27 cellular contexts compared by ENCODE assay signal in the genomic region with DNA sequence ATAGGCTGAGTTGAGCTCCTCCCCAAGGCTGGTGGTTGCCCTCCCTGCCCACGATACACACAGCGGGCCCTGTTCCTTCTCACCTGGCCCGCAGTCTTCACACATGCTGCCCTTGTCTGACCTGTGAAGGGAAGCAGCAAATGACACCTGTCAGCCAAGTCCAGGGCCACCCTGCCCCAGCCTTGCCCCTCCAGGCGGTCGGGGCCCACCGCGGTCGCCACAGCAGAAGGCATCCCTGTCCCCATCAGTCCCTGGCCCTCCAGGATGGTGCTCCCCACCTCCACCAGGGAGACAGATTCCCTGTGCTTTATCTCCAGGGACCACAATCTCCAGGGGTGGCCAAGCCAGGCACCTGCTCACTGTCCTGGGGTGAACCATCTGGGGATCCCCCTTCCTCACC.
DNase-seq lines count a peak whose midpoint lies in the region; ATAC-seq, FAIRE-seq and TF ChIP-seq lines count a peak whose summit lies in the region.
"Had no signal": no experiment of that assay in that cellular context is flagged by ENCODE, and none has a peak within 500 bp of the region (broad histone marks: within the 10 kb centered on the region; RNA-seq: fewer than 3 reads in every experiment).

No MANE protein-coding gene starts in this region.

- POLR2A ChIA-PET in H1 (lab: Charles Lee; ENCODE audit: partially characterized antibody) = interaction anchor here (1.0 kb wide), 1 partner anchor 53 kb away, joined by 4 read pairs; no protein-coding TSS in a partner anchor

- no peaks in the 10 kb centered on the region for H3K36me3 Mint-ChIP-seq in natural killer cell
- H3K36me3 Mint-ChIP-seq in natural killer cell treated with Interleukin-12 subunit alpha and Interleukin-12 subunit beta and Interleukin-15 and Interleukin-18, amount 100 ng/mL, for 72 hours = no peaks in the 10 kb centered on the region
- H3K36me3 Mint-ChIP-seq: CD14-positive monocyte had no signal

- no peaks in the 10 kb centered on the region for H3K36me3 ChIP-seq in H1 (ENCODE audit: control insufficient read depth in 2 of 4, insufficient read depth in 4 of 4, low read length in 3 of 4)
- no peaks in the 10 kb centered on the region for H3K36me3 ChIP-seq in upper lobe of right lung
- H3K36me3 ChIP-seq: BE2C; BLaER1 treated with 17β-estradiol and CSF1 and Interleukin-3, amounts not matched to agents 10 nM and 100 nM; HAP-1 had no signal

- peak overlapping the region in 1 of 2 donors; percentile 30 for H3K27ac Mint-ChIP-seq in natural killer cell
- no peak overlapping the region for H3K27ac Mint-ChIP-seq in natural killer cell treated with Interleukin-12 subunit alpha and Interleukin-12 subunit beta and Interleukin-15 and Interleukin-18, amount 100 ng/mL, for 72 hours
- H3K27ac Mint-ChIP-seq: CD4-positive, alpha-beta T cell; HFFc6 had no signal

- H3K4me1 Mint-ChIP-seq in natural killer cell = peaks cover 25 to 28% of the 10 kb centered on the region in 2 donors
- H3K4me1 Mint-ChIP-seq in natural killer cell treated with Interleukin-12 subunit alpha and Interleukin-12 subunit beta and Interleukin-15 and Interleukin-18, amount 100 ng/mL, for 72 hours (ENCODE audit: low read depth in 2 of 2) = peaks cover 3 to 13% of the 10 kb centered on the region in 2 donors

- TF ChIP-seq POLR2A in H1 (IDR thresholded peaks at IDR 0.05; ENCODE audit: control extremely low read depth in 1 of 2, low read depth in 2 of 2, low read length in 2 of 2) = no peak

- H3K4me3 ChIP-seq in H1 (ENCODE audit: extremely low read depth in 1 of 4, insufficient read depth in 2 of 4, low read depth in 3 of 4, low read length in 4 of 4) (no peak overlapping the region), upper lobe of right lung (no peak overlapping the region)
- H3K4me3 ChIP-seq: A549; BLaER1 treated with 17β-estradiol and CSF1 and Interleukin-3, amounts not matched to agents 10 nM and 100 nM; GM12878; GM23248; HAP-1 had no signal

- TF ChIP-seq EP300 in H1 (IDR thresholded peaks at IDR 0.05; ENCODE audit: borderline replicate concordance in 1 of 2, low read depth in 2 of 2, low read length in 2 of 2) = no peak

- no peak overlapping the region for H2AFZ ChIP-seq in H1 (ENCODE audit: low read length)
- H2AFZ ChIP-seq: GM23248 had no signal

- H3K27me3 ChIP-seq in H1 (replicated peaks in 1 of 4; ENCODE audit: control insufficient read depth in 3 of 4, extremely low read depth in 1 of 4, insufficient read depth in 3 of 4, low read length in 3 of 4) (no peaks in the 10 kb centered on the region), upper lobe of right lung (no peaks in the 10 kb centered on the region)
- H3K27me3 ChIP-seq: BE2C had no signal

- H3K4me2 ChIP-seq in H1 (ENCODE audit: insufficient read depth in 1 of 2, low read depth in 2 of 2, low read length in 2 of 2) = no peak overlapping the region
- H3K4me2 ChIP-seq: A549; BLaER1 treated with 17β-estradiol and CSF1 and Interleukin-3, amounts not matched to agents 10 nM and 100 nM had no signal

- TF ChIP-seq CTCF in natural killer cell (IDR thresholded peaks at IDR 0.05) (no peak), H1 (IDR thresholded peaks at IDR 0.05; ENCODE audit: control extremely low read depth in 1 of 3, insufficient read depth in 1 of 3, low read depth in 1 of 3, low read length in 3 of 3) (no peak), upper lobe of right lung (IDR thresholded peaks at IDR 0.05) (no peak)

- H3K9me3 ChIP-seq in H1 (ENCODE audit: insufficient read depth in 2 of 2, low read depth in 1 of 2, low read length in 1 of 2) (peaks cover 0 to 3% of the 10 kb centered on the region in 2 experiments; a peak in 1 of 4 replicates), upper lobe of right lung (no peaks in the 10 kb centered on the region)
- H3K9me3 ChIP-seq: BE2C had no signal

- peak overlapping the region; percentile 4 for H3K4me3 Mint-ChIP-seq in natural killer cell
- H3K4me3 Mint-ChIP-seq in natural killer cell treated with Interleukin-12 subunit alpha and Interleukin-12 subunit beta and Interleukin-15 and Interleukin-18, amount 100 ng/mL, for 72 hours = no peak overlapping the region
- H3K4me3 Mint-ChIP-seq: CD14-positive monocyte; CD4-positive, alpha-beta T cell; CD8-positive, alpha-beta memory T cell; HFFc6 had no signal

- no peaks in the 10 kb centered on the region; the same call in 1 of the 2 replicates for H3K23me2 ChIP-seq in H1 (ENCODE audit: low read depth, low read length)

- FAIRE-seq in H1 (lab: Jason Lieb, UNC) = no peak
- FAIRE-seq: A549, D721Med, GM12878, GM19239 had no signal

- no peak overlapping the region for H4K5ac ChIP-seq in H1 (ENCODE audit: insufficient read length, low read depth, low read length)

- intact Hi-C loops in natural killer cell (cut with micrococcal nuclease) = loop anchor here (10.0 kb wide), 1 partner anchor 155 kb away; a partner anchor contains a TSS
- intact Hi-C loops in posterior vena cava (cut with DNase I) = no loop called here
- intact Hi-C loops in upper lobe of right lung (cut with DNase I) = no loop called here

- H3K4me1 ChIP-seq in H1 (replicated peaks in 1 of 4; ENCODE audit: control insufficient read depth in 3 of 4, insufficient read depth in 4 of 4, low read length in 3 of 4) (peaks cover 0 to 3% (median 2%) of the 10 kb centered on the region in 4 experiments; a peak in 3 of 7 replicates), upper lobe of right lung (no peaks in the 10 kb centered on the region)
- H3K4me1 ChIP-seq: BE2C had no signal

- no peaks in the 10 kb centered on the region for H3K79me2 ChIP-seq in H1 (ENCODE audit: control insufficient read depth in 1 of 2, insufficient read depth in 2 of 2, low read length in 2 of 2)

- WGBS in H1 (ENCODE audit: extremely low coverage in 1 of 2, insufficient coverage in 1 of 2, insufficient read length in 1 of 2, insufficient replicate concordance in 2 of 2, low coverage in 1 of 2, low lambda C conversion rate in 2 of 2, missing lambda C conversion rate in 1 of 2), 2 experiments = 97% methylated on average over 8 of the region's 8 CpGs; no CpG with 5 or more reads in 1 of the 2 experiments

- DNase-seq in natural killer cell = no peak
- DNase-seq in natural killer cell treated with Interleukin-12 subunit alpha and Interleukin-12 subunit beta and Interleukin-15 and Interleukin-18, amount 100 ng/mL, for 72 hours (ENCODE audit: low spot score) = no peak
- no peak for DNase-seq in H1 (ENCODE audit: low read depth in 1 of 2, low spot score in 2 of 2)
- peak; percentile 54 for DNase-seq in posterior vena cava (ENCODE audit: low spot score)
- DNase-seq in upper lobe of right lung = peak; percentile 53
- no peak for DNase-seq in NCI-H345 (lab: John Stamatoyannopoulos, UW)
- DNase-seq in stimulated activated CD4-positive, alpha-beta T cell treated with anti-CD3 and anti-CD28 coated beads, Interleukin-2, amount 100 ng/mL, for 24 hours = no peak
- DNase-seq: 8988T; ACHN; AML-193; CD4-positive, alpha-beta T cell; DMS 273 treated with DMSO at 0.1 percent for 48 hours; DMS79; EL; GDM1; GM23248; HFFc6 had no signal

- peak in 2 of 3 donors; percentile 17 to 52 for ATAC-seq in natural killer cell
- ATAC-seq in natural killer cell treated with Interleukin-12 subunit alpha and Interleukin-12 subunit beta and Interleukin-15 and Interleukin-18, amount 100 ng/mL, for 72 hours = no peak
- ATAC-seq in upper lobe of right lung = no peak
- no peak for ATAC-seq in HG02610 (IDR thresholded peaks at IDR 0.05; ENCODE audit: unreplicated experiment)
- ATAC-seq: A549, GM12878 had no signal

- H2AK5ac ChIP-seq in H1 (ENCODE audit: low read depth, low read length) = no peak overlapping the region

- H3K4ac ChIP-seq in H1 (replicated peaks; ENCODE audit: insufficient read length, low read depth, low read length) = no peak overlapping the region

- TF ChIP-seq RAD21 in H1 (IDR thresholded peaks at IDR 0.05 in 1 of 2, conservative IDR thresholded peaks at IDR 0.05 in 1 of 2; ENCODE audit: low read depth in 2 of 2, low read length in 2 of 2) = no peak

- H2BK15ac ChIP-seq in H1 (ENCODE audit: low read length) = no peak overlapping the region

- peak overlapping the region; percentile 51; the same call in 1 of the 2 replicates for H4K8ac ChIP-seq in H1 (ENCODE audit: extremely low read depth, insufficient read depth, low read length)

- no peak overlapping the region for H3K27ac ChIP-seq in H1 (ENCODE audit: low read depth, low read length)
- no peak overlapping the region for H3K27ac ChIP-seq in upper lobe of right lung
- H3K27ac ChIP-seq: A549; BLaER1 treated with 17β-estradiol and CSF1 and Interleukin-3, amounts not matched to agents 10 nM and 100 nM; GM23248 had no signal

- no peak overlapping the region for H2BK20ac ChIP-seq in H1 (ENCODE audit: low read length)

- H4K91ac ChIP-seq in H1 (replicated peaks; ENCODE audit: insufficient read length, low read length) = no peak overlapping the region

- peaks cover 0 to 1% of the 10 kb centered on the region in 2 experiments for H4K20me1 ChIP-seq in H1 (replicated peaks in 1 of 2; ENCODE audit: control insufficient read depth in 1 of 2, insufficient read depth in 2 of 2, low read length in 2 of 2)
- H4K20me1 ChIP-seq: BLaER1 treated with 17β-estradiol and CSF1 and Interleukin-3, amounts not matched to agents 10 nM and 100 nM had no signal

- no peak overlapping the region for H3K14ac ChIP-seq in H1 (ENCODE audit: insufficient read length)

- H2BK5ac ChIP-seq in H1 (ENCODE audit: low read depth, low read length) = no peak overlapping the region

- H3K9me3 Mint-ChIP-seq in natural killer cell = no peaks in the 10 kb centered on the region
- no peaks in the 10 kb centered on the region for H3K9me3 Mint-ChIP-seq in natural killer cell treated with Interleukin-12 subunit alpha and Interleukin-12 subunit beta and Interleukin-15 and Interleukin-18, amount 100 ng/mL, for 72 hours
- H3K9me3 Mint-ChIP-seq: CD4-positive, alpha-beta T cell; HFFc6 had no signal

- no peaks in the 10 kb centered on the region for H3K79me1 ChIP-seq in H1 (ENCODE audit: low read depth, low read length)

- no peak overlapping the region for H2BK120ac ChIP-seq in H1 (replicated peaks; ENCODE audit: low read depth, low read length)

- H3K27me3 Mint-ChIP-seq in natural killer cell (ENCODE audit: low read depth in 2 of 2) = peaks cover 0 to 4% of the 10 kb centered on the region in 2 donors
- H3K27me3 Mint-ChIP-seq in natural killer cell treated with Interleukin-12 subunit alpha and Interleukin-12 subunit beta and Interleukin-15 and Interleukin-18, amount 100 ng/mL, for 72 hours = no peaks in the 10 kb centered on the region

- CTCF ChIA-PET in H1 (lab: Charles Lee; ENCODE audit: partially characterized antibody) = interaction anchor here (0.5 to 2.4 kb wide), 2 partner anchors 55 to 88 kb away, joined by 3 to 15 read pairs; no protein-coding TSS in a partner anchor

- H3K9ac ChIP-seq in H1 (replicated peaks in 1 of 4; ENCODE audit: extremely low read depth in 1 of 4, low read depth in 3 of 4, low read length in 3 of 4) = no peak overlapping the region
- H3K9ac ChIP-seq: BLaER1 treated with 17β-estradiol and CSF1 and Interleukin-3, amounts not matched to agents 10 nM and 100 nM; GM23248 had no signal

- no peak overlapping the region for H3K23ac ChIP-seq in H1 (ENCODE audit: insufficient read length)

- H3K56ac ChIP-seq in H1 (replicated peaks; ENCODE audit: insufficient read length, low read depth, low read length) = no peak overlapping the region

- H3K18ac ChIP-seq in H1 (ENCODE audit: extremely low read depth, low read length) = no peak overlapping the region

- no peak overlapping the region for H2BK12ac ChIP-seq in H1 (ENCODE audit: low read depth, low read length)

TF ChIP-seq in H1, 55 proteins besides CTCF, POLR2A, EP300 and RAD21 (continues in another document):
- no peak for TF ChIP-seq TAF1 (IDR thresholded peaks at IDR 0.05; ENCODE audit: low read depth, low read length)

Comparison
In these comparisons a context has a peak if more than half of its experiments do, and no peak if none do; other contexts are left out.
1. ATAC-seq: peak in natural killer cell (2 of 3); none in natural killer cell treated with Interleukin-12 subunit alpha and Interleukin-12 subunit beta and Interleukin-15 and Interleukin-18, amount 100 ng/mL, for 72 hours (0 of 2), upper lobe of right lung (single experiment) and HG02610 (single experiment).
2. DNase-seq: peak in posterior vena cava (single experiment) and upper lobe of right lung (single experiment); none in natural killer cell (single experiment), natural killer cell treated with Interleukin-12 subunit alpha and Interleukin-12 subunit beta and Interleukin-15 and Interleukin-18, amount 100 ng/mL, for 72 hours (single experiment), H1 (0 of 2), NCI-H345 (single experiment) and stimulated activated CD4-positive, alpha-beta T cell treated with anti-CD3 and anti-CD28 coated beads, Interleukin-2, amount 100 ng/mL, for 24 hours (0 of 2).